ENCODE assay signal across 12 cellular contexts in the genomic region with DNA sequence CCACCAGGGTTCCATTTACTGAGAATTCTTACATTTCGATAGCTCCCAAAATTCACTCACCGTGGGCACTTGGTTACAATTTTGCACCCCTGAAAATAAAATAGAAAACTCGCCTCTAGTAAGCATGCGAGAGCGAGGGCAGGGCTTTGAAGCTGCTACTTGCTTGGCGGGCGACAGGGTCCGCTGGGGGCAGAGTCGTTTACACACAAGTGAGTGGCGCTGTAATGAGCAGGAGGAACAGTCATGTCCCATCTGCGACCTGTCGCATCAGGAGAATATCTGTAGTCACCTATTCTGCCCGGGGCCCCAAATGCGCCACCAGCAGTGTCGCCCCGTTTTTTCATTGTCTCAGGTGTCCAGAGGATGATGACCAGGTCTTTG. TPM values are rescaled to one million over a fixed set of nuclear protein-coding genes. Genes with fewer than 3 reads are reported as not detected.
A peak's percentile ranks its signal among the peaks of the same experiment; 100 is the strongest.
DNase-seq lines count a peak whose midpoint lies in the region; ATAC-seq and TF ChIP-seq lines count a peak whose summit lies in the region.
"Had no signal": no experiment of that assay in that cellular context is flagged by ENCODE, and none has a peak within 500 bp of the region (broad histone marks: within the 10 kb centered on the region; RNA-seq: fewer than 3 reads in every experiment).

No MANE protein-coding gene starts in this region.

- H3K27ac Mint-ChIP-seq in glutamatergic neuron (ENCODE audit: unreplicated experiment): peak overlapping the region; percentile 17
- H3K27ac Mint-ChIP-seq in activated naive CD4-positive, alpha-beta T cell treated with anti-CD3 and anti-CD28 coated beads, Interleukin-2, amount 50 U/mL, for 72 hours: no peak overlapping the region

- in situ Hi-C loops in GM13976 (cut with MboI; ENCODE audit: low sequenced_read_pairs, unreplicated experiment): no loop called here

- H3K27me3 Mint-ChIP-seq in glutamatergic neuron (ENCODE audit: unreplicated experiment): peaks cover 14% of the 10 kb centered on the region

- intact Hi-C loops in Right ventricle myocardium superior (cut with DNase I): loop anchor here (5.0 kb wide), 1 partner anchor 380 kb away; no protein-coding TSS in a partner anchor
- intact Hi-C loops in Right ventricle myocardium inferior (cut with DNase I): loop anchor here (2.0 to 5.0 kb wide), 5 partner anchors 35 to 383 kb away; no protein-coding TSS in a partner anchor

- no peaks in the 10 kb centered on the region for H3K36me3 Mint-ChIP-seq in glutamatergic neuron (ENCODE audit: unreplicated experiment)
- peaks cover 19 to 26% of the 10 kb centered on the region in 2 donors for H3K36me3 Mint-ChIP-seq in activated naive CD4-positive, alpha-beta T cell treated with anti-CD3 and anti-CD28 coated beads, Interleukin-2, amount 50 U/mL, for 72 hours

- peak overlapping the region; percentile 10 for H3K4me3 ChIP-seq in neuron (ENCODE audit: low read length)

- H3K9me3 Mint-ChIP-seq in glutamatergic neuron (ENCODE audit: unreplicated experiment): peaks cover 5% of the 10 kb centered on the region
- no peaks in the 10 kb centered on the region for H3K9me3 Mint-ChIP-seq in activated naive CD4-positive, alpha-beta T cell treated with anti-CD3 and anti-CD28 coated beads, Interleukin-2, amount 50 U/mL, for 72 hours

- peaks cover 50% of the 10 kb centered on the region for H3K27me3 ChIP-seq in neuron (ENCODE audit: insufficient read depth, low read length)

- no peak for TF ChIP-seq CTCF in glutamatergic neuron (IDR thresholded peaks at IDR 0.05; ENCODE audit: partially characterized antibody, unreplicated experiment)
- TF ChIP-seq CTCF in GM13976 (IDR thresholded peaks at IDR 0.05; ENCODE audit: borderline replicate concordance, control extremely low read depth, extremely low read depth, insufficient read depth, missing control alignments): no peak

- DNase-seq in Right ventricle myocardium superior: peak; percentile 59
- no peak for DNase-seq in Right ventricle myocardium inferior (ENCODE audit: missing footprints)
- peak; percentile 64 for DNase-seq in glutamatergic neuron
- no peak for DNase-seq in NCI-H510A treated with DMSO at 0.1 percent for 48 hours (lab: John Stamatoyannopoulos, UW)
- DNase-seq in activated naive CD4-positive, alpha-beta T cell treated with anti-CD3 and anti-CD28 coated beads, Interleukin-2, amount 50 U/mL, for 72 hours (ENCODE audit: low spot score in 2 of 2): no peak
- no peak for DNase-seq in GM13976 (ENCODE audit: low spot score)
- DNase-seq: ACHN, amniotic stem cell, NCI-H226 had no signal

- peaks cover 23% of the 10 kb centered on the region for H3K4me1 Mint-ChIP-seq in glutamatergic neuron (ENCODE audit: low read depth, unreplicated experiment)

- peaks cover 32% of the 10 kb centered on the region for H3K4me1 ChIP-seq in neuron (ENCODE audit: insufficient read depth, low read length)

- peak overlapping the region; percentile 99 for H3K4me3 Mint-ChIP-seq in glutamatergic neuron (ENCODE audit: unreplicated experiment)

- H3K9me3 ChIP-seq in neuron (ENCODE audit: low read length): no peaks in the 10 kb centered on the region

- no peak overlapping the region for H2AFZ ChIP-seq in neuron (ENCODE audit: low read depth, low read length)

- no peaks in the 10 kb centered on the region for H3K36me3 ChIP-seq in neuron (ENCODE audit: insufficient read depth, low read length)

- ATAC-seq in Right ventricle myocardium superior (ENCODE audit: poor library complexity): peak; percentile 30
- no peak for ATAC-seq in Right ventricle myocardium inferior
- no peak for ATAC-seq in activated naive CD4-positive, alpha-beta T cell treated with anti-CD3 and anti-CD28 coated beads, Interleukin-2, amount 50 U/mL, for 72 hours
- ATAC-seq in HG03460 (IDR thresholded peaks at IDR 0.05; ENCODE audit: unreplicated experiment): no peak

RNA-seq across cellular contexts. Expression of a gene that starts 1.2 kb away (rescaled TPM):
- total RNA-seq in Right ventricle myocardium superior (7.4 TPM), Right ventricle myocardium inferior (9.0 TPM), glutamatergic neuron (ENCODE audit: unreplicated experiment) (0.39 TPM)
- total RNA-seq in activated naive CD4-positive, alpha-beta T cell treated with anti-CD3 and anti-CD28 coated beads, Interleukin-2, amount 50 U/mL, for 72 hours: not detected
- total RNA-seq: HT1080 had no signal

Comparison
In these comparisons a context has a peak if more than half of its experiments do, and no peak if none do; other contexts are left out.
1. DNase-seq: peak in Right ventricle myocardium superior (single experiment) and glutamatergic neuron (single experiment); none in Right ventricle myocardium inferior (single experiment), NCI-H510A treated with DMSO at 0.1 percent for 48 hours (single experiment), activated naive CD4-positive, alpha-beta T cell treated with anti-CD3 and anti-CD28 coated beads, Interleukin-2, amount 50 U/mL, for 72 hours (0 of 2) and GM13976 (single experiment).